In genomic region chr2:192151848-192152247, GRCh38 we compare ENCODE assay signal across 11 cellular contexts. TPM values are rescaled to one million over a fixed set of nuclear protein-coding genes. Genes with fewer than 3 reads are reported as not detected.
DNase-seq lines count a peak whose midpoint lies in the region; ATAC-seq, FAIRE-seq and TF ChIP-seq lines count a peak whose summit lies in the region.
"Had no signal": no experiment of that assay in that cellular context is flagged by ENCODE, and none has a peak within 500 bp of the region (broad histone marks: within the 10 kb centered on the region; RNA-seq: fewer than 3 reads in every experiment).

No MANE protein-coding gene starts in this region.

- no peaks in the 10 kb centered on the region for H3K4me1 ChIP-seq in pancreas

- H3K27me3 ChIP-seq in pancreas: no peaks in the 10 kb centered on the region

- WGBS in pancreas, 2 donors: 46 to 72% methylated on average over 1 of the region's 1 CpG

- no peak for TF ChIP-seq CTCF in pancreas (IDR thresholded peaks at IDR 0.05)

- H3K27ac ChIP-seq in pancreas: no peak overlapping the region

- no peaks in the 10 kb centered on the region for H3K36me3 ChIP-seq in pancreas

- intact Hi-C loops in pancreas (cut with DNase I): no loop called here

- H3K9me3 ChIP-seq in pancreas: no peaks in the 10 kb centered on the region

- no peak overlapping the region for H3K4me3 ChIP-seq in pancreas

- peak; percentile 82 for DNase-seq in Daoy (ENCODE audit: low read depth)
- DNase-seq in HPDE6-E6E7 (ENCODE audit: extremely low spot score): peak; percentile 2
- DNase-seq in NCI-H774 (lab: John Stamatoyannopoulos, UW): peak; percentile 26
- DNase-seq in iris pigment epithelial cell (ENCODE audit: low read depth): peak; percentile 75
- no peak for DNase-seq in middle frontal gyrus (ENCODE audit: extremely low spot score, low spot score)
- DNase-seq in pancreas: no peak
- DNase-seq in anterior cingulate cortex (lab: John Stamatoyannopoulos, UW): no peak
- DNase-seq: T1000 had no signal

- FAIRE-seq in pancreas (lab: Jason Lieb, UNC): no peak
- FAIRE-seq: GM19239 had no signal

- ATAC-seq in pancreas (no peak), HG02571 (IDR thresholded peaks at IDR 0.05; ENCODE audit: unreplicated experiment) (no peak)

RNA-seq across cellular contexts. Expression of gene TMEFF2, which starts 42.9 kb away (rescaled TPM):
- 0.12 TPM in 1 of 2 replicates, not detected in the other for total RNA-seq in Daoy (2014; rRNA removed; shearing (Covaris generic))
- under 1 TPM in 1 of 6 donors, not detected in 5; 0.75 TPM for total RNA-seq in pancreas
- polyA plus RNA-seq in pancreas: under 1 TPM in 1 of 2 donors, not detected in 1; 0.05 TPM
- total RNA-seq: activated T-helper 1 cell treated with anti-CD3 and anti-CD28 coated beads, Interleukin-12 subunit alpha, Interleukin-12 subunit beta, Interleukin-2, Interleukin-4 antibody, amounts not matched to agents 30 ng/mL and 10 ng/mL and 1 ng/mL, durations not matched to agents 14 hours and 24 hours and 36 hours had no signal

Comparison
In these comparisons a context has a peak if more than half of its experiments do, and no peak if none do; other contexts are left out.
1. DNase-seq: peak in Daoy (single experiment), HPDE6-E6E7 (single experiment), NCI-H774 (single experiment) and iris pigment epithelial cell (single experiment); none in middle frontal gyrus (single experiment), pancreas (0 of 6) and anterior cingulate cortex (0 of 58).